In genomic region chr9:135957431-135957830, GRCh38 we compare ENCODE assay signal across 22 cellular contexts.
"Had no signal": no experiment of that assay in that cellular context is flagged by ENCODE, and none has a peak within 500 bp of the region (broad histone marks: within the 10 kb centered on the region; RNA-seq: fewer than 3 reads in every experiment).

No MANE protein-coding gene starts in this region.

- H3K4me2 ChIP-seq: KMS-11 had no signal

- H3K4me3 ChIP-seq: SJCRH30 had no signal

- H3K9me3 ChIP-seq: SJCRH30 had no signal

- H3K27ac ChIP-seq: KMS-11, SJCRH30 had no signal

- DNase-seq: IMR-90, Kasumi-1, MV-4-11, NCI-H1048, NCI-H1105, NCI-H1417 treated with DMSO at 0.1 percent for 48 hours, NCI-H187, NCI-H2029, NCI-H2081 treated with DMSO at 0.1 percent for 48 hours, NCI-H2171, NCI-H226, NCI-H446, NCI-H510A, NCI-H524 treated with DMSO at 0.1 percent for 48 hours, NCI-H69, NCI-H774, RPMI8226, SHP77 treated with DMSO at 0.1 percent for 48 hours, SJCRH30 had no signal

- H3K27me3 ChIP-seq: SJCRH30 had no signal

- ATAC-seq: HepG2, SK-N-SH treated with all-trans-retinoic acid at 6 μM for 48 hours had no signal
